Comparison of ENCODE assay signal across 20 cellular contexts in genomic region chr14:45400509-45400908, GRCh38.
"Had no signal": no experiment of that assay in that cellular context is flagged by ENCODE, and none has a peak within 500 bp of the region (broad histone marks: within the 10 kb centered on the region; RNA-seq: fewer than 3 reads in every experiment).

No MANE protein-coding gene starts in this region.

- H2AFZ ChIP-seq: hepatocyte had no signal

- H3K4me3 Mint-ChIP-seq: mesothelial cell of epicardium; naive B cell; naive thymus-derived CD8-positive, alpha-beta T cell had no signal

- DNase-seq: dermis blood vessel endothelial cell; dorsolateral prefrontal cortex; effector CD4-positive, alpha-beta T cell; effector memory CD4-positive, alpha-beta T cell; foreskin keratinocyte; heart left ventricle; hypothalamus; left cardiac atrium; left lung; left ventricle myocardium superior; lower lobe of right lung; mesenchymal stem cell; mucosa of descending colon; naive B cell; naive thymus-derived CD8-positive, alpha-beta T cell had no signal

- H3K4me1 ChIP-seq: esophagus muscularis mucosa, foreskin keratinocyte, gastroesophageal sphincter, heart left ventricle, left lung, lower lobe of right lung had no signal

- H3K27ac Mint-ChIP-seq: mesothelial cell of epicardium; naive B cell; naive thymus-derived CD8-positive, alpha-beta T cell had no signal

- ATAC-seq: foreskin keratinocyte; gastroesophageal sphincter; heart left ventricle; left cardiac atrium; left lung; left ventricle myocardium superior; lower lobe of right lung; mucosa of descending colon; naive thymus-derived CD8-positive, alpha-beta T cell had no signal

- H3K4me2 ChIP-seq: hepatocyte had no signal

- H3K4me3 ChIP-seq: coronary artery, dorsolateral prefrontal cortex, esophagus muscularis mucosa, gastroesophageal sphincter, heart left ventricle, hepatocyte, left lung, lower lobe of right lung, mucosa of descending colon had no signal

- H3K27me3 ChIP-seq: dorsolateral prefrontal cortex, esophagus muscularis mucosa, foreskin keratinocyte, gastroesophageal sphincter, heart left ventricle, hepatocyte, left lung had no signal

- H3K4me1 Mint-ChIP-seq: mesothelial cell of epicardium; naive B cell; naive thymus-derived CD8-positive, alpha-beta T cell had no signal

- H3K79me2 ChIP-seq: hepatocyte had no signal

- H3K36me3 Mint-ChIP-seq: mesothelial cell of epicardium; naive B cell; naive thymus-derived CD8-positive, alpha-beta T cell had no signal

- H3K9me3 ChIP-seq: esophagus muscularis mucosa, gastroesophageal sphincter, left lung, lower lobe of right lung, mucosa of descending colon had no signal

- H3K36me3 ChIP-seq: esophagus muscularis mucosa, gastroesophageal sphincter, heart left ventricle, left lung, lower lobe of right lung had no signal

- H3K27ac ChIP-seq: coronary artery, dorsolateral prefrontal cortex, esophagus muscularis mucosa, foreskin keratinocyte, gastroesophageal sphincter, heart left ventricle, hepatocyte, left lung, lower lobe of right lung had no signal

- H3K27me3 Mint-ChIP-seq: naive B cell; naive thymus-derived CD8-positive, alpha-beta T cell had no signal
